Comparison of ENCODE assay signal across 19 cellular contexts in genomic region chr12:101995684-101996083, GRCh38.
"Had no signal": no experiment of that assay in that cellular context is flagged by ENCODE, and none has a peak within 500 bp of the region (broad histone marks: within the 10 kb centered on the region; RNA-seq: fewer than 3 reads in every experiment).

No MANE protein-coding gene starts in this region.

- H3K36me3 Mint-ChIP-seq: natural killer cell had no signal

- H3K27me3 Mint-ChIP-seq: dendritic cell treated with granulocyte-macrophage colony-stimulating factor and Interleukin-4, amounts not matched to agents 40 ng/mL and 50 ng/mL, for 4 days had no signal

- H3K27ac Mint-ChIP-seq: dendritic cell treated with granulocyte-macrophage colony-stimulating factor and Interleukin-4, amounts not matched to agents 40 ng/mL and 50 ng/mL, for 4 days; endodermal cell; memory B cell; natural killer cell; progenitor cell of endocrine pancreas; stimulated activated naive CD8-positive, alpha-beta T cell treated with anti-CD3 and anti-CD28 coated beads, Interleukin-15, amount 100 ng/mL, for 72 hours had no signal

- H3K4me1 Mint-ChIP-seq: natural killer cell; stimulated activated naive CD8-positive, alpha-beta T cell treated with anti-CD3 and anti-CD28 coated beads, Interleukin-15, amount 100 ng/mL, for 72 hours had no signal

- DNase-seq: effector CD8-positive, alpha-beta T cell; endodermal cell; foreskin fibroblast; gastrocnemius medialis; head of caudate nucleus; natural killer cell; occipital lobe; right lobe of liver; small intestine; stimulated activated CD4-positive, alpha-beta T cell treated with anti-CD3 and anti-CD28 coated beads, Interleukin-15, amount 100 ng/mL, for 24 hours; stimulated activated CD4-positive, alpha-beta T cell treated with anti-CD3 and anti-CD28 coated beads, Interleukin-4, amount 100 ng/mL, for 1 hour; stimulated activated CD8-positive, alpha-beta memory T cell treated with anti-CD3 and anti-CD28 coated beads, Interleukin-4, amount 100 ng/mL, for 48 hours; stimulated activated naive CD4-positive, alpha-beta T cell; stimulated activated naive CD8-positive, alpha-beta T cell treated with anti-CD3 and anti-CD28 coated beads, Interleukin-15, amount 100 ng/mL, for 72 hours; transverse colon had no signal

- H3K9me3 Mint-ChIP-seq: dendritic cell treated with granulocyte-macrophage colony-stimulating factor and Interleukin-4, amounts not matched to agents 40 ng/mL and 50 ng/mL, for 4 days; endodermal cell; natural killer cell; stimulated activated naive CD8-positive, alpha-beta T cell treated with anti-CD3 and anti-CD28 coated beads, Interleukin-15, amount 100 ng/mL, for 72 hours had no signal

- FAIRE-seq: keratinocyte, small intestine had no signal

- H3K4me3 Mint-ChIP-seq: dendritic cell treated with granulocyte-macrophage colony-stimulating factor and Interleukin-4, amounts not matched to agents 40 ng/mL and 50 ng/mL, for 4 days; endodermal cell; memory B cell; natural killer cell; stimulated activated naive CD8-positive, alpha-beta T cell treated with anti-CD3 and anti-CD28 coated beads, Interleukin-15, amount 100 ng/mL, for 72 hours had no signal
